21 cellular contexts compared by ENCODE assay signal in genomic region chr7:107503667-107504066, GRCh38.
"Had no signal": no experiment of that assay in that cellular context is flagged by ENCODE, and none has a peak within 500 bp of the region (broad histone marks: within the 10 kb centered on the region; RNA-seq: fewer than 3 reads in every experiment).

No MANE protein-coding gene starts in this region.

- H3K27me3 Mint-ChIP-seq: stimulated activated naive B cell treated with anti-CD40 and anti-IgM and Interleukin-4, amounts not matched to agents 10 μg/mL and 1 μg/mL and 100 μg/mL, for 72 hours; stimulated activated naive CD8-positive, alpha-beta T cell treated with anti-CD3 and anti-CD28 coated beads, Interleukin-15, Interleukin-2, amounts not matched to agents 100 ng/mL and 50 ng/mL, for 24 hours had no signal

- H3K27ac ChIP-seq: dorsolateral prefrontal cortex, gastrocnemius medialis, lower lobe of right lung, ovary, right lobe of liver, thoracic aorta, tibial nerve, upper lobe of left lung had no signal

- H3K4me1 ChIP-seq: tibial nerve had no signal

- H3K4me3 Mint-ChIP-seq: natural killer cell; stimulated activated naive B cell treated with anti-CD40 and anti-IgM and Interleukin-4, amounts not matched to agents 10 μg/mL and 1 μg/mL and 100 μg/mL, for 72 hours; stimulated activated naive CD8-positive, alpha-beta T cell treated with anti-CD3 and anti-CD28 coated beads, Interleukin-15, Interleukin-2, amounts not matched to agents 100 ng/mL and 50 ng/mL, for 24 hours had no signal

- H3K9me3 ChIP-seq: gastrocnemius medialis, lower lobe of right lung, ovary, right lobe of liver, thoracic aorta, tibial nerve, upper lobe of left lung had no signal

- H3K9me3 Mint-ChIP-seq: natural killer cell; stimulated activated naive CD8-positive, alpha-beta T cell treated with anti-CD3 and anti-CD28 coated beads, Interleukin-15, Interleukin-2, amounts not matched to agents 100 ng/mL and 50 ng/mL, for 24 hours had no signal

- H3K27ac Mint-ChIP-seq: natural killer cell; stimulated activated naive B cell treated with anti-CD40 and anti-IgM and Interleukin-4, amounts not matched to agents 10 μg/mL and 1 μg/mL and 100 μg/mL, for 72 hours; stimulated activated naive CD8-positive, alpha-beta T cell treated with anti-CD3 and anti-CD28 coated beads, Interleukin-15, Interleukin-2, amounts not matched to agents 100 ng/mL and 50 ng/mL, for 24 hours had no signal

- DNase-seq: dorsolateral prefrontal cortex; effector CD4-positive, alpha-beta T cell; foreskin fibroblast; gastrocnemius medialis; head of caudate nucleus; left ventricle myocardium superior; lower lobe of right lung; natural killer cell; occipital lobe; ovary; posterior cingulate gyrus; retina; right lobe of liver; small intestine; stimulated activated CD4-positive, alpha-beta T cell treated with anti-CD3 and anti-CD28 coated beads, Interleukin-15, amount 100 ng/mL, for 24 hours; stimulated activated CD4-positive, alpha-beta T cell treated with anti-CD3 and anti-CD28 coated beads, Interleukin-2, amount 100 ng/mL, for 48 hours; stimulated activated naive B cell treated with anti-CD40 and anti-IgM and Interleukin-4, amounts not matched to agents 10 μg/mL and 1 μg/mL and 100 μg/mL, for 72 hours; upper lobe of left lung had no signal

- ATAC-seq: gastrocnemius medialis; left ventricle myocardium superior; lower lobe of right lung; natural killer cell; right lobe of liver; stimulated activated naive B cell treated with anti-CD40 and anti-IgM and Interleukin-4, amounts not matched to agents 10 μg/mL and 1 μg/mL and 100 μg/mL, for 72 hours had no signal

- H3K36me3 ChIP-seq: gastrocnemius medialis, ovary, right lobe of liver, upper lobe of left lung had no signal

- H3K36me3 Mint-ChIP-seq: natural killer cell had no signal

- H3K4me3 ChIP-seq: dorsolateral prefrontal cortex, gastrocnemius medialis, lower lobe of right lung, ovary, right lobe of liver, thoracic aorta, tibial nerve, upper lobe of left lung had no signal
